In genomic region chr21:33643658-33644311, GRCh38 we compare ENCODE assay signal across 8 cellular contexts. TPM values are rescaled to one million over a fixed set of nuclear protein-coding genes. Genes with fewer than 3 reads are reported as not detected.
A peak's percentile ranks its signal among the peaks of the same experiment; 100 is the strongest.
DNase-seq lines count a peak whose midpoint lies in the region; TF ChIP-seq lines count a peak whose summit lies in the region.

No MANE protein-coding gene starts in this region.

- no peak overlapping the region for H2BK120ac ChIP-seq in neuronal stem cell (ENCODE audit: low read depth, low read length)

- no peak for TF ChIP-seq CTCF in epithelial cell of esophagus (IDR thresholded peaks at IDR 0.05; ENCODE audit: insufficient read depth, low read depth, low read length, missing control alignments)

- no peak overlapping the region for H2BK12ac ChIP-seq in neuronal stem cell (ENCODE audit: low read length)

- H3K23ac ChIP-seq in neuronal stem cell (ENCODE audit: low read depth, low read length, poor library complexity), result no peak overlapping the region

- no peak overlapping the region for H4K91ac ChIP-seq in neuronal stem cell (ENCODE audit: low read depth, low read length, poor library complexity)

- H3K9me3 ChIP-seq in neuronal stem cell (replicated peaks in 1 of 2; ENCODE audit: control insufficient read depth in 2 of 2, insufficient read depth in 1 of 2, low read depth in 1 of 2, low read length in 2 of 2), result no peaks in the 10 kb centered on the region

- no peak overlapping the region for H3K4ac ChIP-seq in neuronal stem cell (ENCODE audit: low read length)

- no peak overlapping the region for H2BK15ac ChIP-seq in neuronal stem cell (ENCODE audit: low read length)

- H3K27ac ChIP-seq in neuronal stem cell (replicated peaks; ENCODE audit: low read length), result peak overlapping the region; percentile 91

- DNase-seq in NCI-H146 (lab: John Stamatoyannopoulos, UW) (peak; percentile 20), NCI-H146 treated with DMSO at 0.1 percent for 48 hours (lab: John Stamatoyannopoulos, UW; ENCODE audit: unreplicated experiment) (no peak), RPMI8226 (peak; percentile 26), epithelial cell of esophagus (ENCODE audit: low read depth) (no peak), neuronal stem cell (ENCODE audit: low spot score) (no peak), T1000 (lab: John Stamatoyannopoulos, UW) (no peak), NCI-H2081 treated with DMSO at 0.1 percent for 48 hours (lab: John Stamatoyannopoulos, UW) (no peak), middle frontal gyrus (ENCODE audit: extremely low spot score, low spot score) (no peak)

- no peak overlapping the region for H2BK5ac ChIP-seq in neuronal stem cell (ENCODE audit: low read length)

- no CpG with 5 or more reads among the region's 7 CpGs for WGBS in neuronal stem cell (ENCODE audit: extremely low coverage in 2 of 2, insufficient read length in 2 of 2, insufficient replicate concordance in 1 of 2), 2 donors

- no peak overlapping the region for H3K14ac ChIP-seq in neuronal stem cell (ENCODE audit: low read length)

- H2AFZ ChIP-seq in neuronal stem cell (ENCODE audit: low read length), result peak overlapping the region; percentile 89

- no peak overlapping the region for H3K18ac ChIP-seq in neuronal stem cell (ENCODE audit: low read length)

- H3K4me2 ChIP-seq in neuronal stem cell (ENCODE audit: insufficient read depth, low read length, poor library complexity, severe bottlenecking), result peak overlapping the region; percentile 60

- peaks cover 0 to 11% of the 10 kb centered on the region in 2 donors for H3K36me3 ChIP-seq in neuronal stem cell (replicated peaks in 1 of 2; ENCODE audit: control insufficient read depth in 2 of 2, insufficient read depth in 2 of 2, low read length in 2 of 2)

- H3K79me1 ChIP-seq in neuronal stem cell (ENCODE audit: low read depth, low read length), result no peaks in the 10 kb centered on the region

- H4K8ac ChIP-seq in neuronal stem cell (ENCODE audit: low read depth, low read length), result no peak overlapping the region

- no peak overlapping the region for H3K9ac ChIP-seq in neuronal stem cell (ENCODE audit: low read depth, low read length, poor library complexity)

- H2AK5ac ChIP-seq in neuronal stem cell (ENCODE audit: low read depth, low read length), result no peak overlapping the region

- peak overlapping the region; percentile 97 for H3K4me3 ChIP-seq in epithelial cell of esophagus (ENCODE audit: low read length)
- H3K4me3 ChIP-seq in neuronal stem cell (ENCODE audit: low read length in 2 of 2), result peak overlapping the region; percentile 75 to 96

- H3K4me1 ChIP-seq in neuronal stem cell (ENCODE audit: control insufficient read depth in 2 of 2, insufficient read depth in 1 of 2, low read depth in 1 of 2, low read length in 2 of 2), result no peaks in the 10 kb centered on the region

- no peaks in the 10 kb centered on the region for H3K27me3 ChIP-seq in neuronal stem cell (ENCODE audit: control insufficient read depth in 3 of 3, insufficient read depth in 3 of 3, low read depth in 1 of 3, low read length in 3 of 3)

RNA-seq across cellular contexts. Expression of gene ITSN1, which starts 1.5 kb away (rescaled TPM):
- 53.1 TPM for polyA plus RNA-seq in neuronal stem cell (2013, experiment 1 of 2)
- 52.6 TPM for polyA plus RNA-seq in neuronal stem cell (2013, experiment 2 of 2)

RNA-seq across cellular contexts. Expression of gene CRYZL1, which starts 2.2 kb away (rescaled TPM):
- polyA plus RNA-seq in neuronal stem cell (2013, experiment 1 of 2), result 50.0 TPM
- polyA plus RNA-seq in neuronal stem cell (2013, experiment 2 of 2), result 49.1 TPM

RNA-seq across cellular contexts. Expression of gene DONSON, which starts 55.3 kb away (rescaled TPM):
- polyA plus RNA-seq in neuronal stem cell (2013, experiment 1 of 2), result 24.4 TPM
- polyA plus RNA-seq in neuronal stem cell (2013, experiment 2 of 2), result 22.6 TPM

Comparison
In these comparisons a context has a peak if more than half of its experiments do, and no peak if none do; other contexts are left out.
1. DNase-seq: peak in NCI-H146 (single experiment) and RPMI8226 (single experiment); none in NCI-H146 treated with DMSO at 0.1 percent for 48 hours (single experiment), epithelial cell of esophagus (single experiment), neuronal stem cell (single experiment), T1000 (single experiment), NCI-H2081 treated with DMSO at 0.1 percent for 48 hours (single experiment) and middle frontal gyrus (single experiment).